In genomic region chr15:31374489-31374888, GRCh38 we compare ENCODE assay signal across 14 cellular contexts. TPM values are rescaled to one million over a fixed set of nuclear protein-coding genes. Genes with fewer than 3 reads are reported as not detected.
DNase-seq lines count a peak whose midpoint lies in the region; ATAC-seq and TF ChIP-seq lines count a peak whose summit lies in the region.
"Had no signal": no experiment of that assay in that cellular context is flagged by ENCODE, and none has a peak within 500 bp of the region (broad histone marks: within the 10 kb centered on the region; RNA-seq: fewer than 3 reads in every experiment).

No MANE protein-coding gene starts in this region.

- POLR2A ChIA-PET in naive thymus-derived CD8-positive, alpha-beta T cell (lab: Charles Lee) = interaction anchor here (0.9 to 2.0 kb wide), 3 partner anchors 17 to 23 kb away, joined by 3 to 6 read pairs (median 5); no protein-coding TSS in a partner anchor

- peaks cover 0 to 5% (median 2%) of the 10 kb centered on the region in 9 donors for H3K9me3 Mint-ChIP-seq in naive thymus-derived CD8-positive, alpha-beta T cell

- H3K4me3 Mint-ChIP-seq in naive thymus-derived CD8-positive, alpha-beta T cell = peak overlapping the region in 3 of 10 donors; percentile 7 to 44 (median 20)

- H3K4me3 ChIP-seq in AG10803 (ENCODE audit: low read length) (no peak overlapping the region), duodenal mucosa (ENCODE audit: low read depth in 1 of 2, low read length in 2 of 2) (peak overlapping the region in 1 of 2 donors; percentile 2)

- TF ChIP-seq CTCF in AG10803 (conservative IDR thresholded peaks at IDR 0.05; ENCODE audit: low read length) = no peak

- DNase-seq in AG10803 (ENCODE audit: low read depth) = peak; percentile 55
- peak; percentile 40 for DNase-seq in EH (ENCODE audit: low read depth)
- peak in 1 of 10 donors; percentile 15 for DNase-seq in naive thymus-derived CD8-positive, alpha-beta T cell
- no peak for DNase-seq in sciatic nerve (ENCODE audit: low spot score)
- no peak for DNase-seq in stimulated activated CD4-positive, alpha-beta T cell treated with anti-CD3 and anti-CD28 coated beads, Interleukin-4, amount 100 ng/mL, for 4 hours
- DNase-seq in NCI-H2227 treated with DMSO at 0.1 percent for 48 hours (lab: John Stamatoyannopoulos, UW) = no peak
- DNase-seq: NCI-H2081 treated with DMSO at 0.1 percent for 48 hours; NCI-H82; retina; stimulated activated CD4-positive, alpha-beta T cell treated with anti-CD3 and anti-CD28 coated beads, Interleukin-2, amount 100 ng/mL, for 24 hours; stimulated activated CD8-positive, alpha-beta memory T cell treated with anti-CD3 and anti-CD28 coated beads, Interleukin-4, amount 100 ng/mL, for 48 hours had no signal

- H3K4me1 Mint-ChIP-seq in naive thymus-derived CD8-positive, alpha-beta T cell = peaks cover 39 to 94% (median 84%) of the 10 kb centered on the region in 4 donors

- H3K36me3 ChIP-seq in duodenal mucosa (ENCODE audit: control insufficient read depth in 1 of 2, insufficient read depth in 2 of 2, low read length in 2 of 2) = peaks cover 13 to 30% of the 10 kb centered on the region in 2 donors

- intact Hi-C loops in sciatic nerve (cut with DNase I) = no loop called here

- H3K27me3 ChIP-seq in duodenal mucosa (ENCODE audit: control insufficient read depth in 1 of 2, insufficient read depth in 2 of 2, low read length in 2 of 2) = no peaks in the 10 kb centered on the region

- H3K4me1 ChIP-seq in duodenal mucosa (ENCODE audit: control insufficient read depth in 1 of 2, insufficient read depth in 2 of 2, low read length in 2 of 2) = peaks cover 57 to 60% of the 10 kb centered on the region in 2 donors

- no peaks in the 10 kb centered on the region for H3K27me3 Mint-ChIP-seq in naive thymus-derived CD8-positive, alpha-beta T cell

- no peak for ATAC-seq in naive thymus-derived CD8-positive, alpha-beta T cell
- ATAC-seq in sciatic nerve (no peak), HG03135 (IDR thresholded peaks at IDR 0.05; ENCODE audit: unreplicated experiment) (no peak)
- ATAC-seq: Panc1 had no signal

- peak overlapping the region; percentile 40 for H3K27ac ChIP-seq in duodenal mucosa (ENCODE audit: low read depth, low read length)

- peak overlapping the region in 1 of 2 donors; percentile 57 for H3K9ac ChIP-seq in duodenal mucosa (ENCODE audit: low read depth in 1 of 2, low read length in 2 of 2)

- H3K9me3 ChIP-seq in duodenal mucosa (ENCODE audit: control insufficient read depth in 1 of 2, low read length in 2 of 2) = no peaks in the 10 kb centered on the region

- peak overlapping the region in 8 of 10 donors; percentile 59 to 88 (median 74) for H3K27ac Mint-ChIP-seq in naive thymus-derived CD8-positive, alpha-beta T cell

- peaks cover 5 to 63% (median 15%) of the 10 kb centered on the region in 3 donors for H3K36me3 Mint-ChIP-seq in naive thymus-derived CD8-positive, alpha-beta T cell

RNA-seq across cellular contexts. Expression of gene KLF13, which starts 47.9 kb away (rescaled TPM):
- total RNA-seq in naive thymus-derived CD8-positive, alpha-beta T cell = 100 to 1,000 TPM; 240 to 244 TPM
- 100 to 1,000 TPM in 1 of 3 donors, 10 to 100 TPM in 2; 70.1 to 102 (median 93.7) TPM for polyA plus RNA-seq in naive thymus-derived CD8-positive, alpha-beta T cell
- total RNA-seq in sciatic nerve = 85.9 TPM

Comparison
In these comparisons a context has a peak if more than half of its experiments do, and no peak if none do; other contexts are left out.
1. DNase-seq: peak in AG10803 (single experiment) and EH (single experiment); none in sciatic nerve (single experiment), stimulated activated CD4-positive, alpha-beta T cell treated with anti-CD3 and anti-CD28 coated beads, Interleukin-4, amount 100 ng/mL, for 4 hours (0 of 2) and NCI-H2227 treated with DMSO at 0.1 percent for 48 hours (single experiment).